ENCODE assay signal across 15 cellular contexts in the genomic region with DNA sequence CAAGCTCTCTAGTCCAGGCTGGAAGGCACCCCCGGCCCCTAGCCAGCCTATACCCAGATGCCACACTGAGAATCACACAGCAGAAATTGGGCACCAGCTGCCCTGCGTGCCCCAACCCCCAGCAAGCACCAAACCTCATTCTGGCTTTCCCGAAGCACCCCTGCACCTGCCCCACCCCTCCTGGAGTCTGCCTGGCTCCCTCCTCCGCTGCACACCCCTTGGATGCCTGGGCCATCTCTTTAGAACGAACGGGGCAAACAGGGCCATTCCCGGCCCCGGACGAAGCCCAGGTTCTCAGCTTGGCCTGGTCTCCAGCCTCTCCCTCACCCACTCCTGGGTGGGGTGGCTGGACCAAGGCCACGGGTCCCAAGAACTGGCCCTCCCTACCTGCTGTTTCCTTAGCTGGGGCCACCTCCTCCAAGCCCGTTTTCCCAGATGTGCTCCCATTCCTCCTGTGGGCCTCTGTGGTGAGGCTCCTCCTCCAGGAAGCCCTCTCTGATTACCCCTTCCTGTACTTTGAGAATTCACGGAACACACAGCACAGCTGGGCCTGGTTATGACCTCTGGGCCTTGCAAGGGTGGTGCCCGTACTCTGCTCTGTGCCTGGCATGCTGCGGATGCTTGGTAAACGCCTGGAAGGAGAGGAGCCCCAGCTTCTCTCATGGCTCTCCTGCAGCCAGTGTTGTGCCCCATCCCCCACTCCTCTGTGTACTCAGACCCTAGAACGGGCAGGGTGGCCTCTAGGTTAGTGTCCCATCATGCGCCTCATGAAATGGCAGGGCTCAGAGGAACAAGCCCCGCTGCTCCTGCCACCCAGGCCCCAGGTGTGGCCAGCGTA. TPM values are rescaled to one million over a fixed set of nuclear protein-coding genes. Genes with fewer than 3 reads are reported as not detected.
A peak's percentile ranks its signal among the peaks of the same experiment; 100 is the strongest.
DNase-seq lines count a peak whose midpoint lies in the region; ATAC-seq, FAIRE-seq and TF ChIP-seq lines count a peak whose summit lies in the region.
"Had no signal": no experiment of that assay in that cellular context is flagged by ENCODE, and none has a peak within 500 bp of the region (broad histone marks: within the 10 kb centered on the region; RNA-seq: fewer than 3 reads in every experiment).

No MANE protein-coding gene starts in this region.

- no peaks in the 10 kb centered on the region for H3K36me3 ChIP-seq in GM23248 (ENCODE audit: low read depth)
- no peaks in the 10 kb centered on the region for H3K36me3 ChIP-seq in astrocyte (ENCODE audit: insufficient read depth, low read length)
- peaks cover 0 to 2% of the 10 kb centered on the region in 2 donors for H3K36me3 ChIP-seq in small intestine (ENCODE audit: control insufficient read depth in 2 of 2, insufficient read depth in 2 of 2, low read length in 2 of 2)
- H3K36me3 ChIP-seq: neutrophil, suprapubic skin had no signal

- CTCF ChIA-PET in activated CD8-positive, alpha-beta memory T cell treated with anti-CD3 and anti-CD28 coated beads, Interleukin-2, amount 10 ng/mL, durations not matched to agents 7 days and 5 days (lab: Charles Lee) = interaction anchor here (0.6 to 1.0 kb wide), 2 partner anchors 11 to 177 kb away, joined by 3 read pairs; no protein-coding TSS in a partner anchor

- no peaks in the 10 kb centered on the region for H3K9me3 ChIP-seq in GM23248 (ENCODE audit: low read depth)
- H3K9me3 ChIP-seq in astrocyte (ENCODE audit: insufficient read depth, low read depth, low read length) = no peaks in the 10 kb centered on the region
- no peaks in the 10 kb centered on the region for H3K9me3 ChIP-seq in small intestine (ENCODE audit: control insufficient read depth, low read depth)
- H3K9me3 ChIP-seq: neutrophil, suprapubic skin had no signal

- H3K4me3 ChIP-seq in GM23248 = no peak overlapping the region
- H3K4me3 ChIP-seq in astrocyte (ENCODE audit: insufficient read depth, low read depth, low read length) = no peak overlapping the region
- H3K4me3 ChIP-seq in small intestine (ENCODE audit: low read depth in 1 of 2, low read length in 2 of 2) = no peak overlapping the region
- H3K4me3 ChIP-seq: dorsolateral prefrontal cortex, suprapubic skin had no signal

- FAIRE-seq in astrocyte (lab: Jason Lieb, UNC) (no peak), small intestine (lab: Jason Lieb, UNC) (no peak)

- H4K20me1 ChIP-seq in GM23248 (ENCODE audit: insufficient read depth) (no peaks in the 10 kb centered on the region), astrocyte (ENCODE audit: insufficient read depth, low read length) (peaks cover 79% of the 10 kb centered on the region)

- H3K4me1 ChIP-seq in GM23248 (ENCODE audit: insufficient read depth) = peaks cover 35% of the 10 kb centered on the region
- peaks cover 41% of the 10 kb centered on the region for H3K4me1 ChIP-seq in astrocyte (ENCODE audit: insufficient read depth, low read length)
- H3K4me1 ChIP-seq in small intestine (ENCODE audit: control insufficient read depth in 2 of 2, insufficient read depth in 1 of 2, low read depth in 1 of 2, low read length in 1 of 2) = peaks cover 7% of the 10 kb centered on the region in 2 donors

- H3K27ac ChIP-seq in GM23248 (peak overlapping the region; percentile 79), astrocyte (ENCODE audit: low read depth, low read length) (no peak overlapping the region), small intestine (ENCODE audit: low read depth in 1 of 2, low read length in 1 of 2) (peak overlapping the region in 1 of 2 donors; percentile 72)
- H3K27ac ChIP-seq: dorsolateral prefrontal cortex, neutrophil, suprapubic skin had no signal

- H3K9me2 ChIP-seq in GM23248 (ENCODE audit: insufficient read depth) = no peaks in the 10 kb centered on the region

- 31 to 32% methylated on average over 17 to 19 of the region's 19 CpGs for WGBS in GM23248 (ENCODE audit: low coverage in 1 of 2, low lambda C conversion rate in 2 of 2, missing lambda C conversion rate in 2 of 2), 2 experiments
- WGBS in small intestine, 3 donors = 50 to 68% (median 53%) methylated on average over 19 of the region's 19 CpGs

- H3K4me1 Mint-ChIP-seq in astrocyte (ENCODE audit: low read depth, unreplicated experiment) = peaks cover 9% of the 10 kb centered on the region
- no peaks in the 10 kb centered on the region for H3K4me1 Mint-ChIP-seq in activated CD8-positive, alpha-beta memory T cell treated with anti-CD3 and anti-CD28 coated beads, Interleukin-2, amount 10 ng/mL, durations not matched to agents 7 days and 5 days

- no peak overlapping the region for H2AFZ ChIP-seq in GM23248
- H2AFZ ChIP-seq in astrocyte (ENCODE audit: low read depth, low read length) = no peak overlapping the region

- H3K4me3 Mint-ChIP-seq in astrocyte (ENCODE audit: unreplicated experiment) = no peak overlapping the region
- no peak overlapping the region for H3K4me3 Mint-ChIP-seq in activated CD8-positive, alpha-beta memory T cell treated with anti-CD3 and anti-CD28 coated beads, Interleukin-2, amount 10 ng/mL, durations not matched to agents 7 days and 5 days

- peaks cover 2% of the 10 kb centered on the region for H3K36me3 Mint-ChIP-seq in astrocyte (ENCODE audit: low read depth, unreplicated experiment)
- no peaks in the 10 kb centered on the region for H3K36me3 Mint-ChIP-seq in activated CD8-positive, alpha-beta memory T cell treated with anti-CD3 and anti-CD28 coated beads, Interleukin-2, amount 10 ng/mL, durations not matched to agents 7 days and 5 days

- H3K9ac ChIP-seq in GM23248 (peak overlapping the region; percentile 47), astrocyte (ENCODE audit: low read length) (no peak overlapping the region)

- H3K27me3 ChIP-seq in GM23248 (replicated peaks; ENCODE audit: insufficient read depth) (no peaks in the 10 kb centered on the region), astrocyte (ENCODE audit: insufficient read depth, low read length) (no peaks in the 10 kb centered on the region), small intestine (ENCODE audit: control insufficient read depth in 2 of 2, insufficient read depth in 2 of 2, low read length in 2 of 2) (no peaks in the 10 kb centered on the region)
- H3K27me3 ChIP-seq: dorsolateral prefrontal cortex, neutrophil, suprapubic skin had no signal

- H3K27ac Mint-ChIP-seq in astrocyte (ENCODE audit: unreplicated experiment) = no peak overlapping the region
- no peak overlapping the region for H3K27ac Mint-ChIP-seq in activated CD8-positive, alpha-beta memory T cell treated with anti-CD3 and anti-CD28 coated beads, Interleukin-2, amount 10 ng/mL, durations not matched to agents 7 days and 5 days

- DNase-seq in GM23248 (peak; percentile 37), astrocyte (ENCODE audit: low read depth) (no peak), left lobe of liver (ENCODE audit: low spot score) (peak; percentile 54), small intestine (peak; percentile 85), sciatic nerve (ENCODE audit: low spot score) (no peak)
- no peak for DNase-seq in activated CD8-positive, alpha-beta memory T cell treated with anti-CD3 and anti-CD28 coated beads, Interleukin-2, amount 10 ng/mL, durations not matched to agents 7 days and 5 days
- DNase-seq: activated CD4-positive, alpha-beta T cell treated with anti-CD3 and anti-CD28 coated beads, Interleukin-2, amount 50 U/mL, for 4 hours; NCI-H2029; RPMI8226; stimulated activated CD4-positive, alpha-beta T cell treated with anti-CD3 and anti-CD28 coated beads, Interleukin-12 subunit alpha, Interleukin-12 subunit beta, amount 100 ng/mL, for 4 hours had no signal

- H3K79me2 ChIP-seq in GM23248 (ENCODE audit: insufficient read depth) (0 out of 2 replicates have a peak, but pooled peaks cover 2% of the 10 kb centered on the region), astrocyte (ENCODE audit: insufficient read depth, low read length) (no peaks in the 10 kb centered on the region)

- no peak for TF ChIP-seq CTCF in astrocyte (IDR thresholded peaks at IDR 0.05; ENCODE audit: insufficient read depth, low read depth, low read length)

- in situ Hi-C loops in GM23248 (cut with MboI) = no loop called here

- ATAC-seq in left lobe of liver = no peak
- ATAC-seq in GM18861 (IDR thresholded peaks at IDR 0.05; ENCODE audit: unreplicated experiment) = no peak
- ATAC-seq in sciatic nerve = no peak
- no peak for ATAC-seq in HG03045 (IDR thresholded peaks at IDR 0.05; ENCODE audit: unreplicated experiment)
- ATAC-seq in activated CD8-positive, alpha-beta memory T cell treated with anti-CD3 and anti-CD28 coated beads, Interleukin-2, amount 10 ng/mL, durations not matched to agents 7 days and 5 days = no peak

- intact Hi-C loops in sciatic nerve (cut with DNase I) = no loop called here

- peaks cover 2% of the 10 kb centered on the region for H3K27me3 Mint-ChIP-seq in astrocyte (ENCODE audit: low read depth, unreplicated experiment)
- H3K27me3 Mint-ChIP-seq in activated CD8-positive, alpha-beta memory T cell treated with anti-CD3 and anti-CD28 coated beads, Interleukin-2, amount 10 ng/mL, durations not matched to agents 7 days and 5 days = no peaks in the 10 kb centered on the region

- H3K9me3 Mint-ChIP-seq in astrocyte (ENCODE audit: unreplicated experiment) = no peaks in the 10 kb centered on the region
- no peaks in the 10 kb centered on the region for H3K9me3 Mint-ChIP-seq in activated CD8-positive, alpha-beta memory T cell treated with anti-CD3 and anti-CD28 coated beads, Interleukin-2, amount 10 ng/mL, durations not matched to agents 7 days and 5 days (ENCODE audit: low read depth)

- peaks cover 8% of the 10 kb centered on the region; the same call in 1 of the 2 replicates for H3F3A ChIP-seq in GM23248 (ENCODE audit: insufficient read depth)

- H3K4me2 ChIP-seq in GM23248 (ENCODE audit: unreplicated experiment) = peak overlapping the region; percentile 43
- peak overlapping the region; percentile 46 for H3K4me2 ChIP-seq in astrocyte (ENCODE audit: low read length)

RNA-seq across cellular contexts. Expression of a gene that starts 21.4 kb away (rescaled TPM):
- 33.4 and 36.2 TPM in 2 replicates for total RNA-seq in GM23248 (2014; rRNA removed; shearing (Covaris generic))
- 27.4 and 27.6 TPM in 2 replicates for polyA plus RNA-seq in GM23248 (2016; fragmentation: Nextera tagmentation; extraction: Ambion mirVana)
- total RNA-seq in astrocyte = 31.7 and 34.0 TPM in 2 replicates
- 15.5 TPM for total RNA-seq in left lobe of liver
- polyA plus RNA-seq in small intestine = 10 to 100 TPM; 48.6 to 68.4 (median 67.1) TPM
- 21.2 TPM for total RNA-seq in sciatic nerve
- 10 to 100 TPM; 22.2 to 27.1 TPM for total RNA-seq in activated CD8-positive, alpha-beta memory T cell treated with anti-CD3 and anti-CD28 coated beads, Interleukin-2, amount 10 ng/mL, durations not matched to agents 7 days and 5 days

Comparison
In these comparisons a context has a peak if more than half of its experiments do, and no peak if none do; other contexts are left out.
1. DNase-seq: peak in GM23248 (single experiment), left lobe of liver (single experiment) and small intestine (single experiment); none in astrocyte (single experiment), sciatic nerve (single experiment) and activated CD8-positive, alpha-beta memory T cell treated with anti-CD3 and anti-CD28 coated beads, Interleukin-2, amount 10 ng/mL, durations not matched to agents 7 days and 5 days (single experiment).